ENCODE assay signal across 22 cellular contexts in the genomic region with DNA sequence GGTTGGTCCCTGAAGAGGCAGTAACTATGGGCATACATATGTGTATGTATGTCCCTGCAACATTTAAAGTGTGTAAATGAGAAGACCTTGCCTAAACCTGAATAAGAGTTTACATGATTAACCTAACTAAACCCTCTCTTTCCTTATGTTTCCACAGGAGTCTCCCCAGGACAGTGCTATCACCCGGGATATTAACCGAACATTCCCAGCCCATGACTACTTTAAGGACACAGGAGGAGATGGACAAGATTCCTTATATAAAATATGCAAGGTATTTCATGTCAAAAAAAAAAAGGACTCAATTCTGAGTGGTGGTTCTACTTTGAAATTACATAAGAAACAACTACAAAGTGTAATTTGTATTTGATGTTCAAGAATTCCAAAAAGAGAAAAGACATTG.
"Had no signal": no experiment of that assay in that cellular context is flagged by ENCODE, and none has a peak within 500 bp of the region (broad histone marks: within the 10 kb centered on the region; RNA-seq: fewer than 3 reads in every experiment).

No MANE protein-coding gene starts in this region.

- H3K4me3 Mint-ChIP-seq: activated CD4-positive, alpha-beta T cell treated with anti-CD3 and anti-CD28 coated beads, Interleukin-2, amount 10 ng/mL, durations not matched to agents 7 days and 5 days; activated CD8-positive, alpha-beta T cell treated with anti-CD3 and anti-CD28 coated beads for 36 hours; activated T-cell treated with anti-CD3 and anti-CD28 coated beads, Interleukin-2, amount 50 U/mL, for 4 hours; activated T-helper 17 cell treated with anti-CD3 and anti-CD28 coated beads, Interleukin-2, amount 50 U/mL, for 72 hours; effector memory CD8-positive, alpha-beta T cell; naive thymus-derived CD8-positive, alpha-beta T cell; neural crest cell; T-helper 17 cell had no signal

- H3K4me3 ChIP-seq: gastroesophageal sphincter, right atrium auricular region had no signal

- ATAC-seq: activated CD8-positive, alpha-beta T cell treated with anti-CD3 and anti-CD28 coated beads for 36 hours; activated T-cell treated with anti-CD3 and anti-CD28 coated beads, Interleukin-2, amount 50 U/mL, for 4 hours; activated T-helper 17 cell treated with anti-CD3 and anti-CD28 coated beads, Interleukin-2, amount 50 U/mL, for 72 hours; effector memory CD8-positive, alpha-beta T cell; gastroesophageal sphincter; left colon; naive thymus-derived CD8-positive, alpha-beta T cell; T-helper 17 cell had no signal

- H3K27ac Mint-ChIP-seq: activated CD4-positive, alpha-beta T cell treated with anti-CD3 and anti-CD28 coated beads, Interleukin-2, amount 10 ng/mL, durations not matched to agents 7 days and 5 days; activated CD8-positive, alpha-beta T cell treated with anti-CD3 and anti-CD28 coated beads for 36 hours; activated T-helper 17 cell treated with anti-CD3 and anti-CD28 coated beads, Interleukin-2, amount 50 U/mL, for 72 hours; effector memory CD8-positive, alpha-beta T cell; naive thymus-derived CD8-positive, alpha-beta T cell; T-helper 17 cell had no signal

- H3K4me1 Mint-ChIP-seq: activated CD4-positive, alpha-beta T cell treated with anti-CD3 and anti-CD28 coated beads, Interleukin-2, amount 10 ng/mL, durations not matched to agents 7 days and 5 days; neural crest cell had no signal

- DNase-seq: activated CD4-positive, alpha-beta T cell treated with anti-CD3 and anti-CD28 coated beads, Interleukin-2, amount 10 ng/mL, durations not matched to agents 7 days and 5 days; activated CD4-positive, CD25-positive, alpha-beta regulatory T cell treated with anti-CD3 and anti-CD28 coated beads, Interleukin-2, amount 50 U/mL, for 72 hours; activated CD8-positive, alpha-beta T cell treated with anti-CD3 and anti-CD28 coated beads for 36 hours; activated gamma-delta T cell treated with Interleukin-2 at 50 U/mL for 16 hours; activated naive CD4-positive, alpha-beta T cell treated with anti-CD3 and anti-CD28 coated beads, Interleukin-2, amount 50 U/mL, for 16 hours; activated T-cell treated with anti-CD3 and anti-CD28 coated beads, Interleukin-2, amount 50 U/mL, for 4 hours; cortex of kidney; effector memory CD8-positive, alpha-beta T cell; hippocampal formation; kidney; left colon; midbrain; naive thymus-derived CD8-positive, alpha-beta T cell; occipital lobe; stimulated activated naive CD4-positive, alpha-beta T cell; T-helper 17 cell; T1000; trophoblast cell had no signal

- H3K9me3 Mint-ChIP-seq: activated CD4-positive, alpha-beta T cell treated with anti-CD3 and anti-CD28 coated beads, Interleukin-2, amount 10 ng/mL, durations not matched to agents 7 days and 5 days; activated CD8-positive, alpha-beta T cell treated with anti-CD3 and anti-CD28 coated beads for 36 hours; activated T-cell treated with anti-CD3 and anti-CD28 coated beads, Interleukin-2, amount 50 U/mL, for 4 hours; activated T-helper 17 cell treated with anti-CD3 and anti-CD28 coated beads, Interleukin-2, amount 50 U/mL, for 72 hours; effector memory CD8-positive, alpha-beta T cell; naive thymus-derived CD8-positive, alpha-beta T cell; neural crest cell had no signal

- H3K27me3 Mint-ChIP-seq: activated CD4-positive, alpha-beta T cell treated with anti-CD3 and anti-CD28 coated beads, Interleukin-2, amount 10 ng/mL, durations not matched to agents 7 days and 5 days; activated CD8-positive, alpha-beta T cell treated with anti-CD3 and anti-CD28 coated beads for 36 hours; activated T-helper 17 cell treated with anti-CD3 and anti-CD28 coated beads, Interleukin-2, amount 50 U/mL, for 72 hours; effector memory CD8-positive, alpha-beta T cell; naive thymus-derived CD8-positive, alpha-beta T cell; T-helper 17 cell had no signal
